In the genomic region with DNA sequence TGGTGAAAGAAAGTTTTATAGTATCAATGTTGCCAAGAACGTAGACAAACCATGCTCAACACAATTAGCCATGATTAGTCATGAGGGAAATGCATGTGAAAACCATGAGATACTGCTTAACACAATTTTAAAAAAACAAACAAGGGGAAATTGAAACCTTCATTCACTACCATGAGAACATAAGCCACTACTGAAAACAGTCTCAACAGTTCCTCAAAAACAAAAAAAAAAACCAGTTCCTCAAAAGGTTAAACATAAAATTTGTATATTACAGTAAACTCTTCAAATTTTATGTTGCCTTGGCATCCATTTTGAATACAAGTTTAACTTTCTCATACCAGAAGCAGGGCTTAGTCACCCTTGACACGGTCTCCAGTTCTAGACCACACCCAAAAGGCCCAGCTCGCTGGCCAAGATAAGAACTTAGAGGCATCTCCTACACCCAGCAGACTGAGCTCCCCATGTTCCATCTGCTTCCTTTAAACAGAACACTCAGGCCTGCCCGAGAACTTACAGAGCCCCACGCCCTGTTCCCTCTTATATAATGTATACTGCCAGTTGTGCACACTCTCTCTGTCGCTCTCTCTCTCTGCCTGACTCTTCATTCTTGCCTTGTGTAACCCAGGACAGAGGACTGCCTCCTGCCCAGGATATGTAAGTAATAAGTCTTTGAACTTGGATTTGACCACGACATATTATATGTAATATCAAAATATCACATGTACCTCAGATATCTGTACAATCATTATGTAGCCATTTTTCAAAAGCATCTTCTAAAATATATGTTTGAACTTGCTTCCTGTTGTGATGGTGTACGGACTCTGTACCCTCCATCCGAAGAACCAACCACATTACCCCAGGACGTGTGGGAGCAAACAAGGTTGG, we compare ENCODE assay signal across 8 cellular contexts.
DNase-seq lines count a peak whose midpoint lies in the region; ATAC-seq and TF ChIP-seq lines count a peak whose summit lies in the region.

No MANE protein-coding gene starts in this region.

- no peak overlapping the region for H3K9ac ChIP-seq in neural progenitor cell

- H3K27me3 Mint-ChIP-seq in CD4-positive, alpha-beta T cell, result no peaks in the 10 kb centered on the region
- H3K27me3 Mint-ChIP-seq in neural progenitor cell (ENCODE audit: insufficient read depth, low read depth), result peaks cover 2% of the 10 kb centered on the region

- ATAC-seq in CD4-positive, alpha-beta T cell (ENCODE audit: poor library complexity), result peak; percentile 71
- ATAC-seq in GM21447 (IDR thresholded peaks at IDR 0.05; ENCODE audit: unreplicated experiment), result peak; percentile 50

- peak overlapping the region; percentile 82 for H3K27ac Mint-ChIP-seq in CD4-positive, alpha-beta T cell
- no peak overlapping the region for H3K27ac Mint-ChIP-seq in neural progenitor cell

- H3K9me3 ChIP-seq in CD4-positive, alpha-beta T cell (ENCODE audit: control insufficient read depth, low read length), result no peaks in the 10 kb centered on the region
- H3K9me3 ChIP-seq in neural progenitor cell (ENCODE audit: low read depth), result no peaks in the 10 kb centered on the region

- TF ChIP-seq CTCF in CD4-positive, alpha-beta T cell (IDR thresholded peaks at IDR 0.05), result no peak
- no peak for TF ChIP-seq CTCF in neural progenitor cell (IDR thresholded peaks at IDR 0.05)

- no peaks in the 10 kb centered on the region for H3K9me3 Mint-ChIP-seq in CD4-positive, alpha-beta T cell
- no peaks in the 10 kb centered on the region for H3K9me3 Mint-ChIP-seq in neural progenitor cell

- no peak overlapping the region for H3K4me3 ChIP-seq in neural progenitor cell

- H3K36me3 ChIP-seq in neural progenitor cell, result no peaks in the 10 kb centered on the region

- no peak overlapping the region for H3K27ac ChIP-seq in CD4-positive, alpha-beta T cell (ENCODE audit: low read depth, low read length)
- peak overlapping the region; percentile 97 for H3K27ac ChIP-seq in epithelial cell of prostate
- no peak overlapping the region for H3K27ac ChIP-seq in neural progenitor cell

- peak in 5 of 10 experiments; percentile 15 to 36 (median 24) for DNase-seq in CD4-positive, alpha-beta T cell
- peak; percentile 72 for DNase-seq in HPDE6-E6E7 (ENCODE audit: extremely low spot score)
- peak; percentile 40 to 44 for DNase-seq in activated CD4-positive, alpha-beta T cell treated with anti-CD3 and anti-CD28 coated beads for 4 hours
- peak; percentile 70 for DNase-seq in epithelial cell of prostate (ENCODE audit: low read depth, low spot score)
- no peak for DNase-seq in neural progenitor cell (ENCODE audit: low spot score)
- no peak for DNase-seq in DMS53 (lab: John Stamatoyannopoulos, UW)
- no peak for DNase-seq in NCI-H69 (lab: John Stamatoyannopoulos, UW)

- H3K4me1 ChIP-seq in neural progenitor cell, result peaks cover 37% of the 10 kb centered on the region

- intact Hi-C loops in CD4-positive, alpha-beta T cell (cut with DNase I, micrococcal nuclease), result loop anchor here (2.0 to 5.0 kb wide), 4 partner anchors 17 to 63 kb away; no protein-coding TSS in a partner anchor

- peak overlapping the region; percentile 0 for H3K4me2 ChIP-seq in neural progenitor cell

- POLR2A ChIA-PET in CD4-positive, alpha-beta T cell (lab: Charles Lee), result no interaction called here

- peaks cover 57% of the 10 kb centered on the region for H3K36me3 Mint-ChIP-seq in CD4-positive, alpha-beta T cell (ENCODE audit: low read depth)
- H3K36me3 Mint-ChIP-seq in neural progenitor cell, result peaks cover 34% of the 10 kb centered on the region

- H2AFZ ChIP-seq in neural progenitor cell (replicated peaks), result no peak overlapping the region

- H4K20me1 ChIP-seq in neural progenitor cell (ENCODE audit: low read depth), result peaks cover 99% of the 10 kb centered on the region

- peaks cover 27% of the 10 kb centered on the region for H3F3A ChIP-seq in neural progenitor cell (ENCODE audit: low read depth)

- H3K4me1 Mint-ChIP-seq in CD4-positive, alpha-beta T cell (ENCODE audit: low read depth), result peaks cover 96% of the 10 kb centered on the region
- peaks cover 39% of the 10 kb centered on the region for H3K4me1 Mint-ChIP-seq in neural progenitor cell

- H3K79me2 ChIP-seq in neural progenitor cell (ENCODE audit: low read depth), result peaks cover 99% of the 10 kb centered on the region

- CTCF ChIA-PET in CD4-positive, alpha-beta T cell (lab: Charles Lee), result interaction anchor here (0.6 to 1.5 kb wide), 4 partner anchors 9 to 88 kb away, joined by 3 read pairs; no protein-coding TSS in a partner anchor

- H3K27me3 ChIP-seq in CD4-positive, alpha-beta T cell (ENCODE audit: control insufficient read depth, insufficient read depth, low read length), result no peaks in the 10 kb centered on the region
- H3K27me3 ChIP-seq in neural progenitor cell, result no peaks in the 10 kb centered on the region

- peak overlapping the region; percentile 4 for H3K4me3 Mint-ChIP-seq in CD4-positive, alpha-beta T cell
- H3K4me3 Mint-ChIP-seq in neural progenitor cell, result no peak overlapping the region

Comparison
In these comparisons a context has a peak if more than half of its experiments do, and no peak if none do; other contexts are left out.
1. DNase-seq: peak in HPDE6-E6E7 (single experiment), activated CD4-positive, alpha-beta T cell treated with anti-CD3 and anti-CD28 coated beads for 4 hours (2 of 2) and epithelial cell of prostate (single experiment); none in neural progenitor cell (single experiment), DMS53 (single experiment) and NCI-H69 (single experiment).